In genomic region chr14:91327201-91327600, GRCh38 we compare ENCODE assay signal across 13 cellular contexts.
A peak's percentile ranks its signal among the peaks of the same experiment; 100 is the strongest.
DNase-seq lines count a peak whose midpoint lies in the region; ATAC-seq and TF ChIP-seq lines count a peak whose summit lies in the region.
"Had no signal": no experiment of that assay in that cellular context is flagged by ENCODE, and none has a peak within 500 bp of the region (broad histone marks: within the 10 kb centered on the region; RNA-seq: fewer than 3 reads in every experiment).

No MANE protein-coding gene starts in this region.

- H3K36me3 Mint-ChIP-seq in activated T-helper 1 cell treated with anti-CD3 and anti-CD28 coated beads, Interleukin-12 subunit alpha, Interleukin-12 subunit beta, Interleukin-2, Interleukin-4 antibody, amounts not matched to agents 30 ng/mL and 10 ng/mL and 1 ng/mL, durations not matched to agents 14 hours and 24 hours and 36 hours (ENCODE audit: low read depth), result peaks cover 41% of the 10 kb centered on the region

- H3K4me3 ChIP-seq in left ventricle myocardium inferior (no peak overlapping the region), right atrium auricular region (no peak overlapping the region), upper lobe of right lung (no peak overlapping the region)
- H3K4me3 ChIP-seq: gastroesophageal sphincter, mucosa of descending colon, psoas muscle had no signal

- H3K4me1 ChIP-seq in left ventricle myocardium inferior (peaks cover 84% of the 10 kb centered on the region), right atrium auricular region (peaks cover 0 to 51% of the 10 kb centered on the region in 2 donors), upper lobe of right lung (peaks cover 64% of the 10 kb centered on the region)
- H3K4me1 ChIP-seq: psoas muscle had no signal

- H3K4me1 Mint-ChIP-seq in activated T-helper 1 cell treated with anti-CD3 and anti-CD28 coated beads, Interleukin-12 subunit alpha, Interleukin-12 subunit beta, Interleukin-2, Interleukin-4 antibody, amounts not matched to agents 30 ng/mL and 10 ng/mL and 1 ng/mL, durations not matched to agents 14 hours and 24 hours and 36 hours (ENCODE audit: low read depth), result peaks cover 81% of the 10 kb centered on the region

- peak overlapping the region; percentile 52 for H3K27ac Mint-ChIP-seq in activated T-helper 1 cell treated with anti-CD3 and anti-CD28 coated beads, Interleukin-12 subunit alpha, Interleukin-12 subunit beta, Interleukin-2, Interleukin-4 antibody, amounts not matched to agents 30 ng/mL and 10 ng/mL and 1 ng/mL, durations not matched to agents 14 hours and 24 hours and 36 hours

- no peaks in the 10 kb centered on the region for H3K36me3 ChIP-seq in left ventricle myocardium inferior
- no peaks in the 10 kb centered on the region for H3K36me3 ChIP-seq in right atrium auricular region
- no peaks in the 10 kb centered on the region for H3K36me3 ChIP-seq in upper lobe of right lung
- H3K36me3 ChIP-seq: BE2C, gastroesophageal sphincter had no signal

- no peak overlapping the region for H3K4me3 Mint-ChIP-seq in activated T-helper 1 cell treated with anti-CD3 and anti-CD28 coated beads, Interleukin-12 subunit alpha, Interleukin-12 subunit beta, Interleukin-2, Interleukin-4 antibody, amounts not matched to agents 30 ng/mL and 10 ng/mL and 1 ng/mL, durations not matched to agents 14 hours and 24 hours and 36 hours

- no peak for ATAC-seq in upper lobe of right lung
- ATAC-seq in HG03378 (IDR thresholded peaks at IDR 0.05; ENCODE audit: unreplicated experiment), result no peak
- ATAC-seq: gastroesophageal sphincter, mucosa of descending colon, psoas muscle had no signal

- H3K27ac ChIP-seq in left ventricle myocardium inferior (replicated peaks) (peak overlapping the region; percentile 9), right atrium auricular region (no peak overlapping the region), upper lobe of right lung (peak overlapping the region; percentile 24)
- H3K27ac ChIP-seq: psoas muscle had no signal

- TF ChIP-seq CTCF in left ventricle myocardium inferior (IDR thresholded peaks at IDR 0.05; ENCODE audit: borderline replicate concordance) (no peak), right atrium auricular region (IDR thresholded peaks at IDR 0.05) (no peak), upper lobe of right lung (IDR thresholded peaks at IDR 0.05) (no peak)

- DNase-seq in left ventricle myocardium inferior (no peak), right atrium auricular region (ENCODE audit: low spot score) (no peak), lung microvascular endothelial cell (ENCODE audit: low read depth in 2 of 2) (peak; percentile 82 to 94), upper lobe of right lung (peak; percentile 63), NCI-H1105 treated with DMSO at 0.1 percent for 48 hours (lab: John Stamatoyannopoulos, UW) (no peak), kidney glomerular epithelial cell (lab: John Stamatoyannopoulos, UW) (no peak)
- no peak for DNase-seq in activated T-helper 1 cell treated with anti-CD3 and anti-CD28 coated beads, Interleukin-12 subunit alpha, Interleukin-12 subunit beta, Interleukin-2, Interleukin-4 antibody, amounts not matched to agents 30 ng/mL and 10 ng/mL and 1 ng/mL, durations not matched to agents 14 hours and 24 hours and 36 hours (ENCODE audit: low spot score)
- DNase-seq: activated CD4-positive, CD25-positive, alpha-beta regulatory T cell; BE2C; psoas muscle had no signal

- H3K9me3 ChIP-seq in left ventricle myocardium inferior (replicated peaks), result no peaks in the 10 kb centered on the region
- H3K9me3 ChIP-seq in right atrium auricular region, result no peaks in the 10 kb centered on the region
- H3K9me3 ChIP-seq in upper lobe of right lung, result no peaks in the 10 kb centered on the region
- H3K9me3 ChIP-seq: BE2C, gastroesophageal sphincter, mucosa of descending colon, psoas muscle had no signal

- no peaks in the 10 kb centered on the region for H3K27me3 Mint-ChIP-seq in activated T-helper 1 cell treated with anti-CD3 and anti-CD28 coated beads, Interleukin-12 subunit alpha, Interleukin-12 subunit beta, Interleukin-2, Interleukin-4 antibody, amounts not matched to agents 30 ng/mL and 10 ng/mL and 1 ng/mL, durations not matched to agents 14 hours and 24 hours and 36 hours (ENCODE audit: insufficient read depth)

- intact Hi-C loops in left ventricle myocardium inferior (cut with micrococcal nuclease), result no loop called here
- intact Hi-C loops in activated T-helper 1 cell treated with anti-CD3 and anti-CD28 coated beads, Interleukin-12 subunit alpha, Interleukin-12 subunit beta, Interleukin-2, Interleukin-4 antibody, amounts not matched to agents 30 ng/mL and 10 ng/mL and 1 ng/mL, durations not matched to agents 14 hours and 24 hours and 36 hours (cut with micrococcal nuclease), result loop anchor here (10.0 kb wide), 1 partner anchor 778 kb away; the partner anchor contains the start of gene ATXN3
- intact Hi-C loops in upper lobe of right lung (cut with DNase I), result no loop called here

- H3K27me3 ChIP-seq in left ventricle myocardium inferior (ENCODE audit: low read depth) (peaks cover 34% of the 10 kb centered on the region), right atrium auricular region (no peaks in the 10 kb centered on the region), upper lobe of right lung (no peaks in the 10 kb centered on the region)
- H3K27me3 ChIP-seq: BE2C had no signal

- no peaks in the 10 kb centered on the region for H3K9me3 Mint-ChIP-seq in activated T-helper 1 cell treated with anti-CD3 and anti-CD28 coated beads, Interleukin-12 subunit alpha, Interleukin-12 subunit beta, Interleukin-2, Interleukin-4 antibody, amounts not matched to agents 30 ng/mL and 10 ng/mL and 1 ng/mL, durations not matched to agents 14 hours and 24 hours and 36 hours

Comparison
In these comparisons a context has a peak if more than half of its experiments do, and no peak if none do; other contexts are left out.
1. H3K27ac ChIP-seq: peak in left ventricle myocardium inferior (single experiment) and upper lobe of right lung (single experiment); none in right atrium auricular region (0 of 2).
2. DNase-seq: peak in lung microvascular endothelial cell (2 of 2) and upper lobe of right lung (single experiment); none in left ventricle myocardium inferior (single experiment), right atrium auricular region (single experiment), activated T-helper 1 cell treated with anti-CD3 and anti-CD28 coated beads, Interleukin-12 subunit alpha, Interleukin-12 subunit beta, Interleukin-2, Interleukin-4 antibody, amounts not matched to agents 30 ng/mL and 10 ng/mL and 1 ng/mL, durations not matched to agents 14 hours and 24 hours and 36 hours (single experiment), NCI-H1105 treated with DMSO at 0.1 percent for 48 hours (single experiment) and kidney glomerular epithelial cell (single experiment).